In genomic region chr9:37421914-37422288, GRCh38 we compare ENCODE assay signal across 8 cellular contexts. TPM values are rescaled to one million over a fixed set of nuclear protein-coding genes. Genes with fewer than 3 reads are reported as not detected.
DNase-seq lines count a peak whose midpoint lies in the region; ATAC-seq and TF ChIP-seq lines count a peak whose summit lies in the region.

No MANE protein-coding gene starts in this region.

- H3K4me3 Mint-ChIP-seq in activated CD8-positive, alpha-beta memory T cell treated with anti-CD3 and anti-CD28 coated beads, Interleukin-2, amount 10 ng/mL, durations not matched to agents 7 days and 5 days = peak overlapping the region; percentile 95
- H3K4me3 Mint-ChIP-seq in activated naive CD8-positive, alpha-beta T cell treated with anti-CD3 and anti-CD28 coated beads, Interleukin-2, amount 10 ng/mL, durations not matched to agents 7 days and 5 days = peak overlapping the region; percentile 91

- no peaks in the 10 kb centered on the region for H3K27me3 ChIP-seq in stomach smooth muscle (ENCODE audit: control insufficient read depth in 1 of 2, insufficient read depth in 2 of 2, low read length in 2 of 2)

- H3K27ac ChIP-seq in stomach smooth muscle (ENCODE audit: low read length) = peak overlapping the region; percentile 82

- CTCF ChIA-PET in activated CD8-positive, alpha-beta memory T cell treated with anti-CD3 and anti-CD28 coated beads, Interleukin-2, amount 10 ng/mL, durations not matched to agents 7 days and 5 days (lab: Charles Lee) = interaction anchor here (1.2 kb wide), 1 partner anchor 11 kb away, joined by 5 read pairs; no protein-coding TSS in a partner anchor
- CTCF ChIA-PET in HEK293T (lab: Yijun Ruan, JAX) = no interaction called here

- peak overlapping the region; percentile 90 to 92 for H3K4me3 ChIP-seq in stomach smooth muscle (ENCODE audit: low read length in 2 of 2)

- H3K9me3 ChIP-seq in stomach smooth muscle (ENCODE audit: control insufficient read depth in 2 of 2, low read length in 2 of 2) = no peaks in the 10 kb centered on the region

- peak overlapping the region; percentile 90 for H3K27ac Mint-ChIP-seq in activated CD8-positive, alpha-beta memory T cell treated with anti-CD3 and anti-CD28 coated beads, Interleukin-2, amount 10 ng/mL, durations not matched to agents 7 days and 5 days
- H3K27ac Mint-ChIP-seq in activated naive CD8-positive, alpha-beta T cell treated with anti-CD3 and anti-CD28 coated beads, Interleukin-2, amount 10 ng/mL, durations not matched to agents 7 days and 5 days = peak overlapping the region; percentile 89

- H3K4me1 Mint-ChIP-seq in activated CD8-positive, alpha-beta memory T cell treated with anti-CD3 and anti-CD28 coated beads, Interleukin-2, amount 10 ng/mL, durations not matched to agents 7 days and 5 days = peaks cover 18% of the 10 kb centered on the region
- H3K4me1 Mint-ChIP-seq in activated naive CD8-positive, alpha-beta T cell treated with anti-CD3 and anti-CD28 coated beads, Interleukin-2, amount 10 ng/mL, durations not matched to agents 7 days and 5 days = peaks cover 15% of the 10 kb centered on the region

- peaks cover 30% of the 10 kb centered on the region for H3K4me1 ChIP-seq in stomach smooth muscle (ENCODE audit: control insufficient read depth, insufficient read depth, low read length)

- no peaks in the 10 kb centered on the region for H3K9me3 Mint-ChIP-seq in activated CD8-positive, alpha-beta memory T cell treated with anti-CD3 and anti-CD28 coated beads, Interleukin-2, amount 10 ng/mL, durations not matched to agents 7 days and 5 days (ENCODE audit: low read depth)
- no peaks in the 10 kb centered on the region for H3K9me3 Mint-ChIP-seq in activated naive CD8-positive, alpha-beta T cell treated with anti-CD3 and anti-CD28 coated beads, Interleukin-2, amount 10 ng/mL, durations not matched to agents 7 days and 5 days

- no peak for DNase-seq in activated CD8-positive, alpha-beta memory T cell treated with anti-CD3 and anti-CD28 coated beads, Interleukin-2, amount 10 ng/mL, durations not matched to agents 7 days and 5 days
- DNase-seq in activated CD8-positive, alpha-beta memory T cell treated with anti-CD3 and anti-CD28 coated beads for 24 hours = no peak
- no peak for DNase-seq in activated naive CD8-positive, alpha-beta T cell treated with anti-CD3 and anti-CD28 coated beads, Interleukin-2, amount 10 ng/mL, durations not matched to agents 7 days and 5 days
- peak; percentile 52 for DNase-seq in iPS-NIHi11 (ENCODE audit: low spot score)
- DNase-seq in effector CD8-positive, alpha-beta T cell (lab: John Stamatoyannopoulos, UW) = no peak
- DNase-seq in HEK293T (ENCODE audit: extremely low spot score) = no peak

- ATAC-seq in activated CD8-positive, alpha-beta memory T cell treated with anti-CD3 and anti-CD28 coated beads, Interleukin-2, amount 10 ng/mL, durations not matched to agents 7 days and 5 days = no peak
- ATAC-seq in activated naive CD8-positive, alpha-beta T cell treated with anti-CD3 and anti-CD28 coated beads, Interleukin-2, amount 10 ng/mL, durations not matched to agents 7 days and 5 days (ENCODE audit: low read depth) = no peak
- no peak for ATAC-seq in GM19455 (IDR thresholded peaks at IDR 0.05; ENCODE audit: unreplicated experiment)

- no peaks in the 10 kb centered on the region for H3K27me3 Mint-ChIP-seq in activated CD8-positive, alpha-beta memory T cell treated with anti-CD3 and anti-CD28 coated beads, Interleukin-2, amount 10 ng/mL, durations not matched to agents 7 days and 5 days
- no peaks in the 10 kb centered on the region for H3K27me3 Mint-ChIP-seq in activated naive CD8-positive, alpha-beta T cell treated with anti-CD3 and anti-CD28 coated beads, Interleukin-2, amount 10 ng/mL, durations not matched to agents 7 days and 5 days

- peaks cover 6% of the 10 kb centered on the region in 2 donors for H3K36me3 ChIP-seq in stomach smooth muscle (ENCODE audit: control insufficient read depth in 2 of 2, insufficient read depth in 2 of 2, low read length in 2 of 2)

- H3K9ac ChIP-seq in stomach smooth muscle (ENCODE audit: low read length in 2 of 2) = peak overlapping the region; percentile 84 to 87

- peaks cover 3% of the 10 kb centered on the region for H3K36me3 Mint-ChIP-seq in activated CD8-positive, alpha-beta memory T cell treated with anti-CD3 and anti-CD28 coated beads, Interleukin-2, amount 10 ng/mL, durations not matched to agents 7 days and 5 days
- peaks cover 8% of the 10 kb centered on the region for H3K36me3 Mint-ChIP-seq in activated naive CD8-positive, alpha-beta T cell treated with anti-CD3 and anti-CD28 coated beads, Interleukin-2, amount 10 ng/mL, durations not matched to agents 7 days and 5 days

- POLR2A ChIA-PET in activated naive CD8-positive, alpha-beta T cell treated with anti-CD3 and anti-CD28 coated beads, Interleukin-2, amount 10 ng/mL, durations not matched to agents 7 days and 5 days (lab: Charles Lee) = interaction anchor here (0.5 to 1.9 kb wide), 3 partner anchors 11 to 113 kb away, joined by 3 to 12 read pairs (median 4); partner anchors contain the start of gene ZBTB5
- POLR2A ChIA-PET in HEK293T (lab: Yijun Ruan, JAX) = interaction anchor here (0.5 to 1.2 kb wide), 5 partner anchors 9 to 64 kb away, joined by 3 to 7 read pairs (median 3); partner anchors contain the start of genes POLR1E and ZBTB5

TF ChIP-seq in HEK293T, 16 proteins besides CTCF, POLR2A, EP300 and RAD21:
- TF ChIP-seq CTBP1 (IDR thresholded peaks at IDR 0.05; ENCODE audit: borderline replicate concordance) (no peak), LEF1 (IDR thresholded peaks at IDR 0.05; ENCODE audit: borderline replicate concordance) (no peak)

RNA-seq across cellular contexts. Expression of gene GRHPR, which starts 0.6 kb away (rescaled TPM):
- total RNA-seq in activated CD8-positive, alpha-beta memory T cell treated with anti-CD3 and anti-CD28 coated beads, Interleukin-2, amount 10 ng/mL, durations not matched to agents 7 days and 5 days = 10 to 100 TPM; 59.3 to 65.6 TPM
- 10 to 100 TPM; 63.1 to 67.9 TPM for total RNA-seq in activated naive CD8-positive, alpha-beta T cell treated with anti-CD3 and anti-CD28 coated beads, Interleukin-2, amount 10 ng/mL, durations not matched to agents 7 days and 5 days

RNA-seq across cellular contexts. Expression of gene ZBTB5, which starts 43.3 kb away (rescaled TPM):
- 1 to 10 TPM; 9.7 TPM for total RNA-seq in activated CD8-positive, alpha-beta memory T cell treated with anti-CD3 and anti-CD28 coated beads, Interleukin-2, amount 10 ng/mL, durations not matched to agents 7 days and 5 days
- 10 to 100 TPM; 12.5 to 13.3 TPM for total RNA-seq in activated naive CD8-positive, alpha-beta T cell treated with anti-CD3 and anti-CD28 coated beads, Interleukin-2, amount 10 ng/mL, durations not matched to agents 7 days and 5 days
